Comparison of ENCODE assay signal across 1 cellular context in the genomic region with DNA sequence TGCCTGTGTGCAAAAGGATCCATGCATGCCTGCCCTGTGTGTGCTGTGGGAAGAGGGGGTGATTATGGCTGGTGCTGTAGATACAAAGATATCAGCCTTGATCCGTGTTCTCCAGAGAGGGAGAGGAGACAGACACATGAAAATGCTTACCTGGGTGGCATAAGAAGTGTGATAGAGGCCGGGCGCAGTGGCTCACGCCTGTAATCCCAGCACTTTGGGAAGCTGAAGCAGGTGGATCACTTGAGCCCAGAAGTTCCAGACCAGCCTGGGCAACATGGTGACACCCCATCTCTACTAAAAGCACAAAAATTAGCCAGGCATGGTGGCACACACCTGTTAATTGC.
TF ChIP-seq lines count a peak whose summit lies in the region.

No MANE protein-coding gene starts in this region.

TF ChIP-seq in A549, 52 proteins besides CTCF, POLR2A, EP300 and RAD21:
- TF ChIP-seq POLR2AphosphoS2 (conservative IDR thresholded peaks at IDR 0.05; ENCODE audit: low read length): 0 out of 2 replicates have a peak, but pooled peaks have one; percentile 38
TF ChIP-seq in A549: peak in this region for 1; not testable (repeated sequence) for 51.
